ENCODE assay signal across 18 cellular contexts in the genomic region with DNA sequence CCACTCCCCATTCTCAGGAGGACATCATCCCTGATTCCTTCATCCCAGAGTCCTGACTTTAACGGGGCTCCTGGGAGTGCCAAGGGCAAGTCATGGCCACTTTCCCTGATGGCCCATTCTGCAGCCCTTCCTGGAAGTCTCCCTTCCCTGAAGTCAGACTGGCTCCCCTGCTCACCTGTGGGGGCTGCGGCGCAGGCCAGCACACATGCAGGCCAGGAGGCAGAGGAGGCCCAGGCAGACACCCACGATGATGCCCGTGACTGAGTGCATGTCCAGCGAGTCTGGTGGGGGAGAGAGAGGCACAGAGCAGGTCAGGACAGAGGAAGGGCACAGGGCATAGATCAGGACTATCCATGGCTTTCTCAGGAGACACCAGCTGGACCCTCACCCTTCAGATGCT. TPM values are rescaled to one million over a fixed set of nuclear protein-coding genes. Genes with fewer than 3 reads are reported as not detected.
"Had no signal": no experiment of that assay in that cellular context is flagged by ENCODE, and none has a peak within 500 bp of the region (broad histone marks: within the 10 kb centered on the region; RNA-seq: fewer than 3 reads in every experiment).

No MANE protein-coding gene starts in this region.

- H3K4me2 ChIP-seq: PC-9 had no signal

- H3K4me3 Mint-ChIP-seq: activated CD4-positive, alpha-beta memory T cell treated with anti-CD3 and anti-CD28 coated beads, Interleukin-2, amount 10 ng/mL, durations not matched to agents 7 days and 5 days; activated naive CD4-positive, alpha-beta T cell treated with anti-CD3 and anti-CD28 coated beads, Interleukin-2, amount 10 ng/mL, durations not matched to agents 7 days and 5 days; T-helper 17 cell had no signal

- H3K36me3 ChIP-seq: breast epithelium had no signal

- H2AFZ ChIP-seq: PC-9 had no signal

- H3K27ac ChIP-seq: PC-9 had no signal

- H3K9me3 Mint-ChIP-seq: activated CD4-positive, alpha-beta memory T cell treated with anti-CD3 and anti-CD28 coated beads, Interleukin-2, amount 10 ng/mL, durations not matched to agents 7 days and 5 days; activated naive CD4-positive, alpha-beta T cell treated with anti-CD3 and anti-CD28 coated beads, Interleukin-2, amount 10 ng/mL, durations not matched to agents 7 days and 5 days; activated naive CD8-positive, alpha-beta T cell treated with anti-CD3 and anti-CD28 coated beads for 36 hours; activated T-helper 2 cell treated with anti-CD3 and anti-CD28 coated beads, Interferon-gamma antibody, Interleukin-2, Interleukin-4, amounts not matched to agents 10 μg/mL and 5 μg/mL and 100 μg/mL, durations not matched to agents 14 hours and 24 hours and 36 hours had no signal

- H3K36me3 Mint-ChIP-seq: activated naive CD4-positive, alpha-beta T cell treated with anti-CD3 and anti-CD28 coated beads, Interleukin-2, amount 10 ng/mL, durations not matched to agents 7 days and 5 days; activated naive CD8-positive, alpha-beta T cell treated with anti-CD3 and anti-CD28 coated beads for 36 hours had no signal

- H3K4me1 ChIP-seq: breast epithelium had no signal

- H3K4me3 ChIP-seq: adrenal gland, PC-9 had no signal

- H3K27me3 ChIP-seq: adrenal gland, breast epithelium had no signal

- DNase-seq: activated CD4-positive, alpha-beta memory T cell treated with anti-CD3 and anti-CD28 coated beads, Interleukin-2, amount 10 ng/mL, durations not matched to agents 7 days and 5 days; activated CD4-positive, alpha-beta T cell treated with anti-CD3 and anti-CD28 coated beads, Interleukin-2, amount 50 U/mL, for 1 hour; activated gamma-delta T cell treated with Interleukin-2 at 50 U/mL for 16 hours; activated naive CD4-positive, alpha-beta T cell treated with anti-CD3 and anti-CD28 coated beads, Interleukin-2, amount 10 ng/mL, durations not matched to agents 7 days and 5 days; activated naive CD8-positive, alpha-beta T cell treated with anti-CD3 and anti-CD28 coated beads for 36 hours; activated T-cell treated with anti-CD3 and anti-CD28 coated beads for 4 hours; activated T-cell treated with anti-CD3 and anti-CD28 coated beads, Interleukin-2, amount 50 U/mL, for 48 hours; NCI-H2171; NCI-H524 treated with DMSO at 0.1 percent for 48 hours; PC-9; SIG-M5; T-helper 9 cell had no signal

- H3K9me3 ChIP-seq: adrenal gland, breast epithelium had no signal

- H3K27ac Mint-ChIP-seq: activated CD4-positive, alpha-beta memory T cell treated with anti-CD3 and anti-CD28 coated beads, Interleukin-2, amount 10 ng/mL, durations not matched to agents 7 days and 5 days; activated naive CD4-positive, alpha-beta T cell treated with anti-CD3 and anti-CD28 coated beads, Interleukin-2, amount 10 ng/mL, durations not matched to agents 7 days and 5 days; activated naive CD8-positive, alpha-beta T cell treated with anti-CD3 and anti-CD28 coated beads for 36 hours; activated T-helper 2 cell treated with anti-CD3 and anti-CD28 coated beads, Interferon-gamma antibody, Interleukin-2, Interleukin-4, amounts not matched to agents 10 μg/mL and 5 μg/mL and 100 μg/mL, durations not matched to agents 14 hours and 24 hours and 36 hours; T-helper 17 cell had no signal

RNA-seq across cellular contexts. Expression of gene IGDCC3, which starts 8.6 kb away (rescaled TPM):
- total RNA-seq: activated CD4-positive, alpha-beta memory T cell treated with anti-CD3 and anti-CD28 coated beads, Interleukin-2, amount 10 ng/mL, durations not matched to agents 7 days and 5 days; activated CD8-positive, alpha-beta memory T cell treated with anti-CD3 and anti-CD28 coated beads for 36 hours; activated naive CD8-positive, alpha-beta T cell treated with anti-CD3 and anti-CD28 coated beads for 36 hours; activated T-helper 2 cell treated with anti-CD3 and anti-CD28 coated beads, Interferon-gamma antibody, Interleukin-2, Interleukin-4, amounts not matched to agents 10 μg/mL and 5 μg/mL and 100 μg/mL, durations not matched to agents 14 hours and 24 hours and 36 hours; RPMI7951; T-helper 17 cell had no signal
